In the genomic region with DNA sequence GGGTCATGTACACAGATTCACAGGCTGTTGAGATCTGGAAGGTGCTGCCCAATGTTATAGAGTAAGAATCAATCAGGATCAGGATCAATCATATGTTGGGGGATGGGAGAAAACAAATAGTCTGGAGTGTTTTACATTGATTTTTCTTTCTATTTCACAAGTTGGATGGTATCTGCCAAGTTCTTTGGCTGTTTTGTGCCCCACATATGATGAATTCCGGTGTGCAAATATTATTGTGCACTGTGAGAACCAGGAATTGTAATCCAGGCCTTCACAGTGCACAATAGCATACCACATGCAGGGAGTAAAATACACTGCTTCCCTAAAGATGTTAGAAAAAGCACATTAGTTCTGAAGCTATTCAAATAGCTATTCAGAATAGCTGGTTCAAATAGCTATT, we compare ENCODE assay signal across 27 cellular contexts.
"Had no signal": no experiment of that assay in that cellular context is flagged by ENCODE, and none has a peak within 500 bp of the region (broad histone marks: within the 10 kb centered on the region; RNA-seq: fewer than 3 reads in every experiment).

No MANE protein-coding gene starts in this region.

- H3K4me1 Mint-ChIP-seq: activated CD4-positive, alpha-beta memory T cell treated with anti-CD3 and anti-CD28 coated beads, Interleukin-2, amount 10 ng/mL, durations not matched to agents 7 days and 5 days; activated CD4-positive, alpha-beta T cell treated with anti-CD3 and anti-CD28 coated beads for 36 hours; activated T-helper 17 cell treated with anti-CD3 and anti-CD28 coated beads, Interleukin-2, amount 50 U/mL, for 72 hours had no signal

- H3K4me3 Mint-ChIP-seq: activated CD4-positive, alpha-beta memory T cell treated with anti-CD3 and anti-CD28 coated beads, Interleukin-2, amount 10 ng/mL, durations not matched to agents 7 days and 5 days; activated CD4-positive, alpha-beta T cell treated with anti-CD3 and anti-CD28 coated beads for 36 hours; activated naive CD4-positive, alpha-beta T cell treated with anti-CD3 and anti-CD28 coated beads for 36 hours; activated naive CD8-positive, alpha-beta T cell; activated T-helper 17 cell treated with anti-CD3 and anti-CD28 coated beads, Interleukin-2, amount 50 U/mL, for 72 hours had no signal

- H3K9me3 Mint-ChIP-seq: activated CD4-positive, alpha-beta memory T cell treated with anti-CD3 and anti-CD28 coated beads, Interleukin-2, amount 10 ng/mL, durations not matched to agents 7 days and 5 days; activated naive CD4-positive, alpha-beta T cell treated with anti-CD3 and anti-CD28 coated beads for 36 hours; activated T-helper 17 cell treated with anti-CD3 and anti-CD28 coated beads, Interleukin-2, amount 50 U/mL, for 72 hours had no signal

- H3K27ac Mint-ChIP-seq: activated CD4-positive, alpha-beta memory T cell treated with anti-CD3 and anti-CD28 coated beads, Interleukin-2, amount 10 ng/mL, durations not matched to agents 7 days and 5 days; activated CD4-positive, alpha-beta T cell treated with anti-CD3 and anti-CD28 coated beads for 36 hours; activated naive CD4-positive, alpha-beta T cell treated with anti-CD3 and anti-CD28 coated beads for 36 hours; activated naive CD8-positive, alpha-beta T cell; activated T-helper 17 cell treated with anti-CD3 and anti-CD28 coated beads, Interleukin-2, amount 50 U/mL, for 72 hours had no signal

- DNase-seq: activated CD4-positive, alpha-beta memory T cell treated with anti-CD3 and anti-CD28 coated beads, Interleukin-2, amount 10 ng/mL, durations not matched to agents 7 days and 5 days; activated CD4-positive, alpha-beta T cell treated with anti-CD3 and anti-CD28 coated beads for 36 hours; activated CD4-positive, alpha-beta T cell treated with anti-CD3 and anti-CD28 coated beads, Interleukin-2, amount 50 U/mL, for 1 hour; activated gamma-delta T cell; activated naive CD4-positive, alpha-beta T cell treated with anti-CD3 and anti-CD28 coated beads for 36 hours; activated T-cell treated with anti-CD3 and anti-CD28 coated beads for 4 hours; activated T-cell treated with anti-CD3 and anti-CD28 coated beads, Interleukin-2, amount 50 U/mL, for 48 hours; amygdala; brain microvascular endothelial cell; MV-4-11; NCI-H1092 treated with DMSO at 0.1 percent for 48 hours; NCI-H1417 treated with DMSO at 0.1 percent for 48 hours; NCI-H1694 treated with DMSO at 0.1 percent for 48 hours; NCI-H2029 treated with DMSO at 0.1 percent for 48 hours; NCI-H446; NCI-H524; NK-92 treated with Interleukin-12 subunit alpha and Interleukin-12 subunit beta, amount 100 ng/mL, for 24 hours; OCI-M1; RPMI8226; SJCRH30; SK-N-SH; T-helper 1 cell; WERI-Rb-1 had no signal

- ATAC-seq: activated CD4-positive, alpha-beta T cell treated with anti-CD3 and anti-CD28 coated beads for 36 hours; activated T-helper 17 cell treated with anti-CD3 and anti-CD28 coated beads, Interleukin-2, amount 50 U/mL, for 72 hours; Panc1; Right ventricle myocardium inferior had no signal

- H3K36me3 Mint-ChIP-seq: activated naive CD8-positive, alpha-beta T cell had no signal

- H3K27me3 Mint-ChIP-seq: activated CD4-positive, alpha-beta memory T cell treated with anti-CD3 and anti-CD28 coated beads, Interleukin-2, amount 10 ng/mL, durations not matched to agents 7 days and 5 days; activated CD4-positive, alpha-beta T cell treated with anti-CD3 and anti-CD28 coated beads for 36 hours; activated naive CD8-positive, alpha-beta T cell; activated T-helper 17 cell treated with anti-CD3 and anti-CD28 coated beads, Interleukin-2, amount 50 U/mL, for 72 hours had no signal
